In genomic region chr6:170437719-170438401, GRCh38 we compare ENCODE assay signal across 9 cellular contexts.
DNase-seq lines count a peak whose midpoint lies in the region; ATAC-seq and TF ChIP-seq lines count a peak whose summit lies in the region.
"Had no signal": no experiment of that assay in that cellular context is flagged by ENCODE, and none has a peak within 500 bp of the region (broad histone marks: within the 10 kb centered on the region; RNA-seq: fewer than 3 reads in every experiment).

No MANE protein-coding gene starts in this region.

- intact Hi-C loops in posterior vena cava (cut with DNase I), result no loop called here

- DNase-seq in G401 (ENCODE audit: low spot score) (peak; percentile 58), RWPE1 (ENCODE audit: low spot score) (no peak), epithelial cell of proximal tubule (ENCODE audit: low read depth) (no peak), posterior vena cava (ENCODE audit: low spot score) (peak; percentile 57), NCI-H146 treated with DMSO at 0.1 percent for 48 hours (lab: John Stamatoyannopoulos, UW; ENCODE audit: unreplicated experiment) (no peak)

- H3K27ac ChIP-seq in RWPE1, result peak overlapping the region; percentile 93
- H3K27ac ChIP-seq: HL-60 had no signal

- no peak for TF ChIP-seq CTCF in RWPE1 (conservative IDR thresholded peaks at IDR 0.05; ENCODE audit: low read depth)
- TF ChIP-seq CTCF in epithelial cell of proximal tubule (conservative IDR thresholded peaks at IDR 0.05; ENCODE audit: low read depth, low read length), result no peak

- ATAC-seq in HG02588 (IDR thresholded peaks at IDR 0.05; ENCODE audit: unreplicated experiment) (no peak), HG03045 (IDR thresholded peaks at IDR 0.05; ENCODE audit: unreplicated experiment) (no peak), HG03139 (IDR thresholded peaks at IDR 0.05; ENCODE audit: unreplicated experiment) (no peak)

- CTCF ChIA-PET in RWPE1 (lab: Yijun Ruan, JAX), result interaction anchor here (0.7 kb wide), 1 partner anchor 32 kb away, joined by 4 read pairs; no protein-coding TSS in a partner anchor

- H3K4me3 ChIP-seq in epithelial cell of proximal tubule (ENCODE audit: low read depth, low read length), result peak overlapping the region; percentile 27

- in situ Hi-C loops in G401 (cut with HindIII; ENCODE audit: low sequenced_read_pairs), result no loop called here

- POLR2A ChIA-PET in RWPE1 (lab: Yijun Ruan, JAX; ENCODE audit: low non-redundant PET), result no interaction called here

Comparison
In these comparisons a context has a peak if more than half of its experiments do, and no peak if none do; other contexts are left out.
1. DNase-seq: peak in G401 (single experiment) and posterior vena cava (single experiment); none in RWPE1 (single experiment), epithelial cell of proximal tubule (single experiment) and NCI-H146 treated with DMSO at 0.1 percent for 48 hours (single experiment).